9 cellular contexts compared by ENCODE assay signal in genomic region chr13:48504606-48505369, GRCh38. TPM values are rescaled to one million over a fixed set of nuclear protein-coding genes. Genes with fewer than 3 reads are reported as not detected.
A peak's percentile ranks its signal among the peaks of the same experiment; 100 is the strongest.
DNase-seq lines count a peak whose midpoint lies in the region; ATAC-seq and TF ChIP-seq lines count a peak whose summit lies in the region.
"Had no signal": no experiment of that assay in that cellular context is flagged by ENCODE, and none has a peak within 500 bp of the region (broad histone marks: within the 10 kb centered on the region; RNA-seq: fewer than 3 reads in every experiment).

No MANE protein-coding gene starts in this region.

- no peaks in the 10 kb centered on the region for H3K79me2 ChIP-seq in PC-9 (ENCODE audit: low read depth)

- H2AFZ ChIP-seq in PC-9 = no peak overlapping the region

- no peak for TF ChIP-seq EP300 in transverse colon (IDR thresholded peaks at IDR 0.05; ENCODE audit: low read depth)

- WGBS in transverse colon (ENCODE audit: low coverage in 1 of 2), 2 donors = 97 to 100% methylated on average over 4 to 11 of the region's 11 CpGs

- H3K9me2 ChIP-seq in PC-9 (ENCODE audit: insufficient read depth) = no peaks in the 10 kb centered on the region

- no peaks in the 10 kb centered on the region for H3K27me3 Mint-ChIP-seq in activated T-helper 17 cell treated with anti-CD3 and anti-CD28 coated beads, Interleukin-2, amount 50 U/mL, for 72 hours

- H3K27ac ChIP-seq in layer of hippocampus (ENCODE audit: low read depth, low read length) (peak overlapping the region; percentile 59), transverse colon (peak overlapping the region; percentile 58 to 75 (median 66)), PC-9 (no peak overlapping the region)

- no peak overlapping the region for H3K4me3 ChIP-seq in transverse colon
- no peak overlapping the region for H3K4me3 ChIP-seq in PC-9
- H3K4me3 ChIP-seq: right lobe of liver had no signal

- TF ChIP-seq POLR2A in transverse colon (IDR thresholded peaks at IDR 0.05) = no peak

- ATAC-seq in left cardiac atrium (peak; percentile 24 to 46), HG02588 (IDR thresholded peaks at IDR 0.05; ENCODE audit: unreplicated experiment) (no peak)
- peak; percentile 38 for ATAC-seq in activated T-helper 17 cell treated with anti-CD3 and anti-CD28 coated beads, Interleukin-2, amount 50 U/mL, for 72 hours (replicated peaks)

- CTCF ChIA-PET in PC-9 (lab: Charles Lee) = no interaction called here

- peak overlapping the region; percentile 75 for H3K4me3 Mint-ChIP-seq in activated T-helper 17 cell treated with anti-CD3 and anti-CD28 coated beads, Interleukin-2, amount 50 U/mL, for 72 hours

- H3K9me3 Mint-ChIP-seq in activated T-helper 17 cell treated with anti-CD3 and anti-CD28 coated beads, Interleukin-2, amount 50 U/mL, for 72 hours = no peaks in the 10 kb centered on the region

- peaks cover 9% of the 10 kb centered on the region for H3F3A ChIP-seq in PC-9 (ENCODE audit: insufficient read depth, low read depth)

- POLR2A ChIA-PET in PC-9 (lab: Charles Lee; ENCODE audit: unreplicated experiment) = no interaction called here

- in situ Hi-C loops in transverse colon (cut with MboI; ENCODE audit: low pct_ligation_motif_present in 1 of 4, low pct_unique_long_range_greater_than_20kb in 1 of 4, low sequenced_read_pairs in 3 of 4) = no loop called here

- no peak for DNase-seq in left cardiac atrium
- no peak for DNase-seq in cardiac septum (ENCODE audit: low spot score)
- no peak for DNase-seq in transverse colon
- no peak for DNase-seq in NCI-H69 (lab: John Stamatoyannopoulos, UW)
- no peak for DNase-seq in PC-9
- DNase-seq: right lobe of liver had no signal

- H3K9me3 ChIP-seq in transverse colon (no peaks in the 10 kb centered on the region), PC-9 (ENCODE audit: insufficient read depth, low read depth) (no peaks in the 10 kb centered on the region; the same call in 1 of the 2 replicates)
- H3K9me3 ChIP-seq: right lobe of liver had no signal

- intact Hi-C loops in left cardiac atrium (cut with DNase I) (loop anchor here in 1 of 2 donors (5.0 kb wide), 1 partner anchor 63 kb away; no protein-coding TSS in a partner anchor), cardiac septum (cut with DNase I) (loop anchor here (5.0 kb wide), 1 partner anchor 68 kb away; no protein-coding TSS in a partner anchor), transverse colon (cut with DNase I; ENCODE audit: low total_unique reads) (no loop called here), PC-9 (cut with micrococcal nuclease; ENCODE audit: unreplicated experiment) (no loop called here)

- H3K4me1 Mint-ChIP-seq in activated T-helper 17 cell treated with anti-CD3 and anti-CD28 coated beads, Interleukin-2, amount 50 U/mL, for 72 hours = peaks cover 31% of the 10 kb centered on the region

- H3K36me3 ChIP-seq in transverse colon (no peaks in the 10 kb centered on the region), PC-9 (ENCODE audit: low read depth) (no peaks in the 10 kb centered on the region)
- H3K36me3 ChIP-seq: right lobe of liver had no signal

- H3K27me3 ChIP-seq in layer of hippocampus (ENCODE audit: control insufficient read depth, insufficient read depth, low read length) (no peaks in the 10 kb centered on the region), transverse colon (no peaks in the 10 kb centered on the region), PC-9 (ENCODE audit: insufficient read depth, low read depth) (no peaks in the 10 kb centered on the region)
- H3K27me3 ChIP-seq: right lobe of liver had no signal

- H3K4me2 ChIP-seq in PC-9 = no peak overlapping the region

- peak overlapping the region; percentile 90 for H3K27ac Mint-ChIP-seq in activated T-helper 17 cell treated with anti-CD3 and anti-CD28 coated beads, Interleukin-2, amount 50 U/mL, for 72 hours

- no TSS peak for BruUV-seq in PC-9 (replicated peaks; lab: Mats Ljungman, UMichigan)

- no peak for TF ChIP-seq CTCF in transverse colon (IDR thresholded peaks at IDR 0.05)
- TF ChIP-seq CTCF in PC-9 (conservative IDR thresholded peaks at IDR 0.05) = no peak

- H4K20me1 ChIP-seq in PC-9 (ENCODE audit: insufficient read depth) = no peaks in the 10 kb centered on the region

- H3K4me1 ChIP-seq in transverse colon (peaks cover 0 to 10% (median 0%) of the 10 kb centered on the region in 4 donors), PC-9 (replicated peaks; ENCODE audit: insufficient read depth) (peaks cover 11% of the 10 kb centered on the region)
- H3K4me1 ChIP-seq: right lobe of liver had no signal

- H3K36me3 Mint-ChIP-seq in activated T-helper 17 cell treated with anti-CD3 and anti-CD28 coated beads, Interleukin-2, amount 50 U/mL, for 72 hours (ENCODE audit: low read depth) = no peaks in the 10 kb centered on the region

RNA-seq across cellular contexts. Expression of gene RCBTB2, which starts 28.1 kb away (rescaled TPM):
- 10 to 100 TPM in 1 of 2 donors, 1 to 10 TPM in 1; 9.7 to 13.9 TPM for total RNA-seq in left cardiac atrium
- total RNA-seq in cardiac septum = 8.0 TPM
- 1 to 10 TPM; 6.1 to 7.7 TPM for total RNA-seq in activated T-helper 17 cell treated with anti-CD3 and anti-CD28 coated beads, Interleukin-2, amount 50 U/mL, for 72 hours
- total RNA-seq in transverse colon = 1 to 10 TPM; 5.2 to 8.1 (median 6.1) TPM
- total RNA-seq in PC-9 (2021) = 1.7 and 2.6 TPM in 2 replicates
